8 cellular contexts compared by ENCODE assay signal in genomic region chr11:95089620-95090542, GRCh38. TPM values are rescaled to one million over a fixed set of nuclear protein-coding genes. Genes with fewer than 3 reads are reported as not detected.
DNase-seq lines count a peak whose midpoint lies in the region; ATAC-seq and TF ChIP-seq lines count a peak whose summit lies in the region.

Gene ENDOD1, plus strand, starts transcription at chr11:95089846. Its CDS starts 82 bp downstream, at chr11:95089928.

- no peaks in the 10 kb centered on the region for H3K9me3 ChIP-seq in Peyer's patch

- peak within 1 kb of the TSS; percentile 89 to 94 for H3K27ac Mint-ChIP-seq in natural killer cell treated with Interleukin-12 subunit alpha and Interleukin-12 subunit beta and Interleukin-15 and Interleukin-18, amount 100 ng/mL, for 72 hours

- H3K4me1 Mint-ChIP-seq in natural killer cell treated with Interleukin-12 subunit alpha and Interleukin-12 subunit beta and Interleukin-15 and Interleukin-18, amount 100 ng/mL, for 72 hours (ENCODE audit: low read depth in 2 of 2), result peaks cover 44 to 50% of the 10 kb centered on the region in 2 donors

- peak within 1 kb of the TSS; percentile 90 to 97 (median 92) for H3K27ac ChIP-seq in Peyer's patch

- TF ChIP-seq CTCF in GM20000 (IDR thresholded peaks at IDR 0.05; ENCODE audit: extremely low read depth, missing control alignments) (no peak), Peyer's patch (IDR thresholded peaks at IDR 0.05) (peak in 2 of 6 experiments; percentile 18 to 26), fibroblast of mammary gland (conservative IDR thresholded peaks at IDR 0.05; ENCODE audit: control insufficient read depth, insufficient read depth, low read depth, low read length) (no peak)

- ATAC-seq in natural killer cell treated with Interleukin-12 subunit alpha and Interleukin-12 subunit beta and Interleukin-15 and Interleukin-18, amount 100 ng/mL, for 72 hours, result peak; percentile 98 to 99
- peak; percentile 93 for ATAC-seq in stimulated activated naive CD8-positive, alpha-beta T cell treated with anti-CD3 and anti-CD28 coated beads, Interleukin-15, Interleukin-2, amounts not matched to agents 100 U/mL and 50 U/mL, for 24 hours

- H3K27me3 Mint-ChIP-seq in natural killer cell treated with Interleukin-12 subunit alpha and Interleukin-12 subunit beta and Interleukin-15 and Interleukin-18, amount 100 ng/mL, for 72 hours, result peaks cover 0 to 2% of the 10 kb centered on the region in 2 donors

- no peaks in the 10 kb centered on the region for H3K36me3 Mint-ChIP-seq in natural killer cell treated with Interleukin-12 subunit alpha and Interleukin-12 subunit beta and Interleukin-15 and Interleukin-18, amount 100 ng/mL, for 72 hours

- peaks cover 3% of the 10 kb centered on the region for H3K9me3 Mint-ChIP-seq in natural killer cell treated with Interleukin-12 subunit alpha and Interleukin-12 subunit beta and Interleukin-15 and Interleukin-18, amount 100 ng/mL, for 72 hours

- TF ChIP-seq POLR2A in Peyer's patch (IDR thresholded peaks at IDR 0.05), result peak; percentile 63 to 94

- peaks cover 0 to 29% (median 14%) of the 10 kb centered on the region in 4 donors for H3K4me1 ChIP-seq in Peyer's patch

- no peaks in the 10 kb centered on the region for H3K36me3 ChIP-seq in Peyer's patch

- peak within 1 kb of the TSS; percentile 90 for H3K4me3 Mint-ChIP-seq in natural killer cell treated with Interleukin-12 subunit alpha and Interleukin-12 subunit beta and Interleukin-15 and Interleukin-18, amount 100 ng/mL, for 72 hours

- H3K4me3 ChIP-seq in Peyer's patch (peak within 1 kb of the TSS; percentile 65 to 94 (median 81)), fibroblast of mammary gland (ENCODE audit: control insufficient read depth, low read depth, low read length) (peak within 1 kb of the TSS; percentile 64)

- DNase-seq in DMS 273 (lab: John Stamatoyannopoulos, UW; ENCODE audit: unreplicated experiment), result peak; percentile 87
- peak; percentile 93 for DNase-seq in GM20000 (ENCODE audit: low spot score)
- peak; percentile 34 for DNase-seq in HS-27A (ENCODE audit: low read depth)
- DNase-seq in Peyer's patch, result peak; percentile 83 to 94 (median 93)
- DNase-seq in activated T-helper 1 cell treated with anti-CD3 and anti-CD28 coated beads, Interleukin-2, amount 50 U/mL, for 16 hours (ENCODE audit: low read depth in 1 of 2, low spot score in 1 of 2), result peak; percentile 73 to 79
- peak; percentile 73 for DNase-seq in fibroblast of mammary gland (ENCODE audit: low read depth)
- peak; percentile 90 for DNase-seq in natural killer cell treated with Interleukin-12 subunit alpha and Interleukin-12 subunit beta and Interleukin-15 and Interleukin-18, amount 100 ng/mL, for 72 hours (ENCODE audit: low spot score)
- DNase-seq in stimulated activated naive CD8-positive, alpha-beta T cell treated with anti-CD3 and anti-CD28 coated beads, Interleukin-15, Interleukin-2, amounts not matched to agents 100 U/mL and 50 U/mL, for 24 hours, result peak; percentile 85

- H3K27me3 ChIP-seq in Peyer's patch, result no peaks in the 10 kb centered on the region

RNA-seq across cellular contexts. Expression of gene ENDOD1, which starts in this region (rescaled TPM):
- 10 to 100 TPM; 11.6 to 41.0 (median 39.2) TPM for total RNA-seq in Peyer's patch
- total RNA-seq in natural killer cell treated with Interleukin-12 subunit alpha and Interleukin-12 subunit beta and Interleukin-15 and Interleukin-18, amount 100 ng/mL, for 72 hours, result 1 to 10 TPM; 8.4 to 9.3 TPM

Comparison
In these comparisons a context has a peak if more than half of its experiments do, and no peak if none do; other contexts are left out.
1. Peak in every context shown above with its lines: DNase-seq, ATAC-seq, H3K4me3 ChIP-seq and H3K27ac ChIP-seq.
2. DNase-seq: peak in every context shown above with its lines; median percentile 93 in GM20000; 93 in Peyer's patch; 90 in natural killer cell treated with Interleukin-12 subunit alpha and Interleukin-12 subunit beta and Interleukin-15 and Interleukin-18, amount 100 ng/mL, for 72 hours; 87 in DMS 273; 85 in stimulated activated naive CD8-positive, alpha-beta T cell treated with anti-CD3 and anti-CD28 coated beads, Interleukin-15, Interleukin-2, amounts not matched to agents 100 U/mL and 50 U/mL, for 24 hours; 76 in activated T-helper 1 cell treated with anti-CD3 and anti-CD28 coated beads, Interleukin-2, amount 50 U/mL, for 16 hours; 73 in fibroblast of mammary gland; 34 in HS-27A.